In the genomic region with DNA sequence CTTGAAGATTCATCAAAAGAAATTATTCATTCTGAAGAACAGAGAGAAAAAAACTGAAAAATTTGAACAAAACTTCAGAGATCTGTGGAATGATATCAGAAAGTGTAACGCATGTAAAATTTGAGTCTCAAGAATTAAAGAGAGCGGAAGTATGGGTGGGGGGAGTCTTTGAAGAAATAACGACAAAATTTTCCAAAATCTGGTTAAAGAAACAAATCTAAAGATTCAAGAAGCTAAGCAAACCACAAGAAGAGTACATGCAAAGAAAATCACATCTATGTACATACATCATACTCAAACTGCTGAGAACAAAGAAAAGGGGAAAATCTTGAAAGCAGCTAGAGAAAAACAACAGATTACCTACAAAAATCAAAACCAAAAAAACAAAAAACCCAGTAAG, we compare ENCODE assay signal across 24 cellular contexts.
"Had no signal": no experiment of that assay in that cellular context is flagged by ENCODE, and none has a peak within 500 bp of the region (broad histone marks: within the 10 kb centered on the region; RNA-seq: fewer than 3 reads in every experiment).

No MANE protein-coding gene starts in this region.

- H3K4me3 ChIP-seq: dorsolateral prefrontal cortex, hepatocyte, lung, spleen, tibial artery, upper lobe of left lung, uterus had no signal

- H3K36me3 ChIP-seq: neutrophil, spleen, tibial artery, upper lobe of left lung, uterus had no signal

- H3K36me3 Mint-ChIP-seq: stimulated activated memory B cell treated with anti-CD40 and anti-IgM and Interleukin-4, amounts not matched to agents 10 μg/mL and 1 μg/mL and 100 μg/mL, for 72 hours had no signal

- H3K27ac ChIP-seq: dorsolateral prefrontal cortex, hepatocyte, neutrophil, spleen, tibial artery, upper lobe of left lung, uterus had no signal

- ATAC-seq: left cardiac atrium; left ventricle myocardium superior; sciatic nerve; stimulated activated memory B cell treated with anti-CD40 and anti-IgM and Interleukin-4, amounts not matched to agents 10 μg/mL and 1 μg/mL and 100 μg/mL, for 72 hours had no signal

- H3K9me3 ChIP-seq: neutrophil, tibial artery, upper lobe of left lung, uterus had no signal

- DNase-seq: dorsolateral prefrontal cortex; effector CD8-positive, alpha-beta T cell; foreskin melanocyte; head of caudate nucleus; kidney; left cardiac atrium; left ventricle myocardium superior; mesenchymal stem cell; midbrain; nephron progenitor cell; posterior cingulate gyrus; spleen; stimulated activated CD4-positive, alpha-beta T cell treated with anti-CD3 and anti-CD28 coated beads, Interleukin-15, amount 100 ng/mL, for 24 hours; stimulated activated CD4-positive, alpha-beta T cell treated with anti-CD3 and anti-CD28 coated beads, Interleukin-1b, Interleukin-23, amount 100 ng/mL, for 48 hours; stimulated activated CD4-positive, alpha-beta T cell treated with anti-CD3 and anti-CD28 coated beads, Interleukin-4, amount 100 ng/mL, for 24 hours; tibial artery; upper lobe of left lung; uterus had no signal

- H3K27ac Mint-ChIP-seq: nephron progenitor cell; stimulated activated memory B cell treated with anti-CD40 and anti-IgM and Interleukin-4, amounts not matched to agents 10 μg/mL and 1 μg/mL and 100 μg/mL, for 72 hours; stimulated activated naive CD8-positive, alpha-beta T cell treated with anti-CD3 and anti-CD28 coated beads, Interleukin-15, Interleukin-2, amounts not matched to agents 100 ng/mL and 50 ng/mL, for 24 hours had no signal

- H3K4me3 Mint-ChIP-seq: nephron progenitor cell; stimulated activated memory B cell treated with anti-CD40 and anti-IgM and Interleukin-4, amounts not matched to agents 10 μg/mL and 1 μg/mL and 100 μg/mL, for 72 hours; stimulated activated naive CD8-positive, alpha-beta T cell treated with anti-CD3 and anti-CD28 coated beads, Interleukin-15, Interleukin-2, amounts not matched to agents 100 ng/mL and 50 ng/mL, for 24 hours had no signal

- H3K27me3 ChIP-seq: neutrophil, upper lobe of left lung, uterus had no signal

- H3K4me1 Mint-ChIP-seq: stimulated activated memory B cell treated with anti-CD40 and anti-IgM and Interleukin-4, amounts not matched to agents 10 μg/mL and 1 μg/mL and 100 μg/mL, for 72 hours had no signal

- H3K4me1 ChIP-seq: spleen, tibial artery, upper lobe of left lung, uterus had no signal
